1 cellular context compared by ENCODE assay signal in the genomic region with DNA sequence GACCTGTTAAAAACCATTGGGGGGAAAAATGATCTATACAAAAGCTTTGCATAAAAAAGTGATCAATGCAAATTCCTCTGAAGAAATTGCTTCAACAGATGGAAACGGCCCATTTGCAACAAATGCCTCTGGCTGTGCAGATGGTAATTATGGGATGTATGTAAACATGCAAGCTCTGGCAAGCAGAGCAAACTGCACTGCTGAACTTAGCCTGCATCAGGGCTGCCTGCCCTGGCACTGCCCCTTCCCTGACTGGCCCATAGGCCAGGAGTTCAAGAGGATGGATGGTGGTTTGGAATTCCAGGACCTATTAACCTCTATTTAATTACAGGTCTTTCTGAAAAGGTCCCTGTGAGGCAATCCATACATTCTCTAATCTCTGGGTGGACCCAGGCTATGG.
TF ChIP-seq lines count a peak whose summit lies in the region.

No MANE protein-coding gene starts in this region.

TF ChIP-seq in A549, 52 proteins besides CTCF, POLR2A, EP300 and RAD21 (continued from another document):
- TF ChIP-seq, protein P1, sequence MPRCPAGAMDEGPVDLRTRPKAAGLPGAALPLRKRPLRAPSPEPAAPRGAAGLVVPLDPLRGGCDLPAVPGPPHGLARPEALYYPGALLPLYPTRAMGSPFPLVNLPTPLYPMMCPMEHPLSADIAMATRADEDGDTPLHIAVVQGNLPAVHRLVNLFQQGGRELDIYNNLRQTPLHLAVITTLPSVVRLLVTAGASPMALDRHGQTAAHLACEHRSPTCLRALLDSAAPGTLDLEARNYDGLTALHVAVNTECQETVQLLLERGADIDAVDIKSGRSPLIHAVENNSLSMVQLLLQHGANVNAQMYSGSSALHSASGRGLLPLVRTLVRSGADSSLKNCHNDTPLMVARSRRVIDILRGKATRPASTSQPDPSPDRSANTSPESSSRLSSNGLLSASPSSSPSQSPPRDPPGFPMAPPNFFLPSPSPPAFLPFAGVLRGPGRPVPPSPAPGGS (IDR thresholded peaks at IDR 0.05) = no peak
- no peak for TF ChIP-seq TP53 (CRISPR knock-in tag; IDR thresholded peaks at IDR 0.05)
- TF ChIP-seq SREBF2 (IDR thresholded peaks at IDR 0.05) = no peak
- TF ChIP-seq HOXA7 (CRISPR knock-in tag; IDR thresholded peaks at IDR 0.05) = no peak
- TF ChIP-seq HDAC2 (IDR thresholded peaks at IDR 0.05) = no peak
- TF ChIP-seq, protein P2, sequence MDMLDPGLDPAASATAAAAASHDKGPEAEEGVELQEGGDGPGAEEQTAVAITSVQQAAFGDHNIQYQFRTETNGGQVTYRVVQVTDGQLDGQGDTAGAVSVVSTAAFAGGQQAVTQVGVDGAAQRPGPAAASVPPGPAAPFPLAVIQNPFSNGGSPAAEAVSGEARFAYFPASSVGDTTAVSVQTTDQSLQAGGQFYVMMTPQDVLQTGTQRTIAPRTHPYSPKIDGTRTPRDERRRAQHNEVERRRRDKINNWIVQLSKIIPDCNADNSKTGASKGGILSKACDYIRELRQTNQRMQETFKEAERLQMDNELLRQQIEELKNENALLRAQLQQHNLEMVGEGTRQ (IDR thresholded peaks at IDR 0.05) = no peak
- TF ChIP-seq, protein P3, sequence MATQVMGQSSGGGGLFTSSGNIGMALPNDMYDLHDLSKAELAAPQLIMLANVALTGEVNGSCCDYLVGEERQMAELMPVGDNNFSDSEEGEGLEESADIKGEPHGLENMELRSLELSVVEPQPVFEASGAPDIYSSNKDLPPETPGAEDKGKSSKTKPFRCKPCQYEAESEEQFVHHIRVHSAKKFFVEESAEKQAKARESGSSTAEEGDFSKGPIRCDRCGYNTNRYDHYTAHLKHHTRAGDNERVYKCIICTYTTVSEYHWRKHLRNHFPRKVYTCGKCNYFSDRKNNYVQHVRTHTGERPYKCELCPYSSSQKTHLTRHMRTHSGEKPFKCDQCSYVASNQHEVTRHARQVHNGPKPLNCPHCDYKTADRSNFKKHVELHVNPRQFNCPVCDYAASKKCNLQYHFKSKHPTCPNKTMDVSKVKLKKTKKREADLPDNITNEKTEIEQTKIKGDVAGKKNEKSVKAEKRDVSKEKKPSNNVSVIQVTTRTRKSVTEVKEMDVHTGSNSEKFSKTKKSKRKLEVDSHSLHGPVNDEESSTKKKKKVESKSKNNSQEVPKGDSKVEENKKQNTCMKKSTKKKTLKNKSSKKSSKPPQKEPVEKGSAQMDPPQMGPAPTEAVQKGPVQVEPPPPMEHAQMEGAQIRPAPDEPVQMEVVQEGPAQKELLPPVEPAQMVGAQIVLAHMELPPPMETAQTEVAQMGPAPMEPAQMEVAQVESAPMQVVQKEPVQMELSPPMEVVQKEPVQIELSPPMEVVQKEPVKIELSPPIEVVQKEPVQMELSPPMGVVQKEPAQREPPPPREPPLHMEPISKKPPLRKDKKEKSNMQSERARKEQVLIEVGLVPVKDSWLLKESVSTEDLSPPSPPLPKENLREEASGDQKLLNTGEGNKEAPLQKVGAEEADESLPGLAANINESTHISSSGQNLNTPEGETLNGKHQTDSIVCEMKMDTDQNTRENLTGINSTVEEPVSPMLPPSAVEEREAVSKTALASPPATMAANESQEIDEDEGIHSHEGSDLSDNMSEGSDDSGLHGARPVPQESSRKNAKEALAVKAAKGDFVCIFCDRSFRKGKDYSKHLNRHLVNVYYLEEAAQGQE (IDR thresholded peaks at IDR 0.05) = no peak
- no peak for TF ChIP-seq NPAS2 (CRISPR knock-in tag; IDR thresholded peaks at IDR 0.05; ENCODE audit: borderline replicate concordance)
- no peak for TF ChIP-seq EHMT2 (IDR thresholded peaks at IDR 0.05; ENCODE audit: low read depth)
- TF ChIP-seq, protein P4, sequence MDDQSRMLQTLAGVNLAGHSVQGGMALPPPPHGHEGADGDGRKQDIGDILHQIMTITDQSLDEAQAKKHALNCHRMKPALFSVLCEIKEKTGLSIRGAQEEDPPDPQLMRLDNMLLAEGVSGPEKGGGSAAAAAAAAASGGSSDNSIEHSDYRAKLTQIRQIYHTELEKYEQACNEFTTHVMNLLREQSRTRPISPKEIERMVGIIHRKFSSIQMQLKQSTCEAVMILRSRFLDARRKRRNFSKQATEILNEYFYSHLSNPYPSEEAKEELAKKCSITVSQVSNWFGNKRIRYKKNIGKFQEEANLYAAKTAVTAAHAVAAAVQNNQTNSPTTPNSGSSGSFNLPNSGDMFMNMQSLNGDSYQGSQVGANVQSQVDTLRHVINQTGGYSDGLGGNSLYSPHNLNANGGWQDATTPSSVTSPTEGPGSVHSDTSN (IDR thresholded peaks at IDR 0.05) = no peak
- TF ChIP-seq TFCP2L1 (CRISPR knock-in tag; IDR thresholded peaks at IDR 0.05) = no peak
